ENCODE assay signal across 27 cellular contexts in genomic region chr7:1421946-1422345, GRCh38.
"Had no signal": no experiment of that assay in that cellular context is flagged by ENCODE, and none has a peak within 500 bp of the region (broad histone marks: within the 10 kb centered on the region; RNA-seq: fewer than 3 reads in every experiment).

No MANE protein-coding gene starts in this region.

- H3K4me3 Mint-ChIP-seq: naive B cell; natural killer cell; nephron progenitor cell; neural progenitor cell; stimulated activated naive B cell treated with anti-CD40 and anti-IgM and Interleukin-4, amounts not matched to agents 10 μg/mL and 1 μg/mL and 100 μg/mL, for 72 hours had no signal

- H3K36me3 ChIP-seq: left ventricle myocardium inferior, neural progenitor cell, ovary, prostate gland, stomach, thyroid gland, transverse colon, upper lobe of left lung, vagina had no signal

- H3K27me3 ChIP-seq: ovary, testis, thyroid gland, vagina had no signal

- H3K36me3 Mint-ChIP-seq: mesothelial cell of epicardium, natural killer cell, neural progenitor cell had no signal

- H3K9ac ChIP-seq: neural progenitor cell had no signal

- H2AFZ ChIP-seq: neural progenitor cell had no signal

- H3K27ac ChIP-seq: left ventricle myocardium inferior, neural progenitor cell, ovary, prostate gland, skin epidermis, stomach, testis, thyroid gland, transverse colon, upper lobe of left lung, vagina had no signal

- ATAC-seq: natural killer cell; right cardiac atrium; sciatic nerve; stimulated activated naive B cell treated with anti-CD40 and anti-IgM and Interleukin-4, amounts not matched to agents 10 μg/mL and 1 μg/mL and 100 μg/mL, for 72 hours; stimulated activated naive CD8-positive, alpha-beta T cell treated with anti-CD3 and anti-CD28 coated beads, Interleukin-15, Interleukin-2, amounts not matched to agents 100 U/mL and 50 U/mL, for 24 hours had no signal

- DNase-seq: islet precursor cell; left ventricle myocardium inferior; mesendoderm; naive B cell; natural killer cell; nephron progenitor cell; ovary; retina; right cardiac atrium; stimulated activated CD4-positive, alpha-beta T cell treated with anti-CD3 and anti-CD28 coated beads, Interleukin-12 subunit alpha, Interleukin-12 subunit beta, amount 100 ng/mL, for 4 hours; stimulated activated CD4-positive, alpha-beta T cell treated with anti-CD3 and anti-CD28 coated beads, Interleukin-15, amount 100 ng/mL, for 24 hours; stimulated activated CD4-positive, alpha-beta T cell treated with anti-CD3 and anti-CD28 coated beads, Interleukin-2, amount 100 ng/mL, for 24 hours; stimulated activated CD4-positive, alpha-beta T cell treated with anti-CD3 and anti-CD28 coated beads, Interleukin-4, amount 100 ng/mL, for 1 hour; stimulated activated naive B cell treated with anti-CD40 and anti-IgM and Interleukin-4, amounts not matched to agents 10 μg/mL and 1 μg/mL and 100 μg/mL, for 72 hours; stimulated activated naive CD8-positive, alpha-beta T cell treated with anti-CD3 and anti-CD28 coated beads, Interleukin-15, Interleukin-2, amounts not matched to agents 100 U/mL and 50 U/mL, for 24 hours; stomach; testis; thyroid gland; transverse colon had no signal

- H3K4me3 ChIP-seq: left ventricle myocardium inferior, lung, neural progenitor cell, ovary, prostate gland, skin epidermis, stomach, testis, thyroid gland, transverse colon, upper lobe of left lung, vagina had no signal

- H3K4me1 ChIP-seq: left ventricle myocardium inferior, prostate gland, testis, thyroid gland, transverse colon, upper lobe of left lung, vagina had no signal

- H3K4me2 ChIP-seq: neural progenitor cell had no signal

- H3K9me3 Mint-ChIP-seq: mesothelial cell of epicardium, natural killer cell had no signal

- H3K9me3 ChIP-seq: left ventricle myocardium inferior, ovary, prostate gland, stomach, testis, thyroid gland, transverse colon, upper lobe of left lung, vagina had no signal

- H3K27ac Mint-ChIP-seq: naive B cell; natural killer cell; nephron progenitor cell; neural progenitor cell; stimulated activated naive B cell treated with anti-CD40 and anti-IgM and Interleukin-4, amounts not matched to agents 10 μg/mL and 1 μg/mL and 100 μg/mL, for 72 hours had no signal
